8 cellular contexts compared by ENCODE assay signal in the genomic region with DNA sequence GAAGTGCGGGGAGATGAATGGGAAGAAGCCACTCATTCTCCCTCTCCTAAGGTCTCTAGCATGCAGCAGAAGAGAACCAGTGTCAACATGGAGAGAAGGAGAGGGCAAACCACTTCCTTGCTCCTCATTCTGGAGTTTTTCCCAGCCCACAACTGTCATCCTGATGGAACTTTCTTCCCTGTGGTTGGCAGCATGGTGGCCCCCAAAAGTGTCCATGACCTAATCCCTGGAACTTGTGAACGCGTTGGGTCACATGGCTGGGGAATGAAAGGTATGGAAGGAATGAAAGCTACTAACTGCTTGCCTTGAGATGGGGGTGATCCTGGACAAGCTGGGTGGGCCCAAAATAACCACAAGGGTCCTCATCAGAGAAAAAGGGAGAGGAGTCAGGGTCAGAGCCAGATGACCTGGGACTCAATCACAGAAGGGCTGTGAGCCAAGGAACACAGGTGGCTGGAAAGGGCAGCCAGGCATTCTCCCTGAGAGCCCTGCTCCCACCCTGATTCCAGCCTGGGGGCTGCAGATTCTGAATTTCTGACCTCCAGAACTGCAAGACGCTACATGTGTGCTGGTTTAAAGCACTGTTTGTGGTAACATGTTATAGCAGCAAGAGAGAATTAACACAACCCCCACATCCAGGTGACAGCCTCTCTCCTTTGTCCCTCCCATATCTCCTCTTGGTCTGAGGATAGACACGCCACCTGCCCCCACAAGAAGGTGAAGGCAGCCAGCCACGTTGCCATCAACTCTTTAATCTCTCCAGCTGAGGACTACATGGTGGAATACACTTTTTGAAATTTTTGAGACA.
DNase-seq lines count a peak whose midpoint lies in the region; ATAC-seq and TF ChIP-seq lines count a peak whose summit lies in the region.

No MANE protein-coding gene starts in this region.

- peaks cover 0 to 7% (median 0%) of the 10 kb centered on the region in 11 experiments; a peak in 2 of 22 replicates for H3K9me3 ChIP-seq in BLaER1 treated with 17β-estradiol and CSF1 and Interleukin-3, amounts not matched to agents 10 nM and 100 nM (replicated peaks in 1 of 11)
- H3K9me3 ChIP-seq in MM.1S (replicated peaks; ENCODE audit: insufficient read depth, low read length) (no peaks in the 10 kb centered on the region), duodenal mucosa (ENCODE audit: control insufficient read depth in 1 of 2, low read length in 2 of 2) (no peaks in the 10 kb centered on the region)

- peak overlapping the region; percentile 79 to 97 (median 91) for H3K4me2 ChIP-seq in BLaER1 treated with 17β-estradiol and CSF1 and Interleukin-3, amounts not matched to agents 10 nM and 100 nM
- peak overlapping the region; percentile 96 for H3K4me2 ChIP-seq in MM.1S (ENCODE audit: low read depth, low read length)

- peaks cover 11% of the 10 kb centered on the region for H3K36me3 Mint-ChIP-seq in neural crest cell (ENCODE audit: low read depth)

- H3K9ac ChIP-seq in BLaER1 treated with 17β-estradiol and CSF1 and Interleukin-3, amounts not matched to agents 10 nM and 100 nM = peak overlapping the region; percentile 42 to 85 (median 72); a peak in 21 of 22 replicates
- H3K9ac ChIP-seq in MM.1S (ENCODE audit: low read length) (peak overlapping the region; percentile 94), duodenal mucosa (ENCODE audit: low read depth in 1 of 2, low read length in 2 of 2) (peak overlapping the region; percentile 63 to 69)

- H3K27me3 ChIP-seq in BLaER1 treated with 17β-estradiol and CSF1 and Interleukin-3, amounts not matched to agents 10 nM and 100 nM = no peaks in the 10 kb centered on the region
- H3K27me3 ChIP-seq in MM.1S (replicated peaks; ENCODE audit: insufficient read depth, low read length) (no peaks in the 10 kb centered on the region), duodenal mucosa (ENCODE audit: control insufficient read depth in 1 of 2, insufficient read depth in 2 of 2, low read length in 2 of 2) (no peaks in the 10 kb centered on the region)

- TF ChIP-seq CTCF in MM.1S (IDR thresholded peaks at IDR 0.05; ENCODE audit: low read length) (no peak), neural crest cell (conservative IDR thresholded peaks at IDR 0.05) (no peak)

- H3K9me2 ChIP-seq in MM.1S (replicated peaks; ENCODE audit: insufficient read depth, low read length) = no peaks in the 10 kb centered on the region

- H3K4me3 Mint-ChIP-seq in neural crest cell = no peak overlapping the region

- H3K36me3 ChIP-seq in BLaER1 treated with 17β-estradiol and CSF1 and Interleukin-3, amounts not matched to agents 10 nM and 100 nM = peaks cover 8 to 51% (median 34%) of the 10 kb centered on the region in 11 experiments; a peak in 21 of 22 replicates
- H3K36me3 ChIP-seq in MM.1S (replicated peaks; ENCODE audit: insufficient read depth, low read length) (no peaks in the 10 kb centered on the region), duodenal mucosa (ENCODE audit: control insufficient read depth in 1 of 2, insufficient read depth in 2 of 2, low read length in 2 of 2) (peaks cover 0 to 4% of the 10 kb centered on the region in 2 donors)

- H3K4me1 Mint-ChIP-seq in neural crest cell = peaks cover 9% of the 10 kb centered on the region

- H3K4me3 ChIP-seq in BLaER1 treated with 17β-estradiol and CSF1 and Interleukin-3, amounts not matched to agents 10 nM and 100 nM = peak overlapping the region in 7 of 10 experiments; percentile 38 to 54 (median 45); a peak in 15 of 20 replicates
- H3K4me3 ChIP-seq in MM.1S (ENCODE audit: low read length) (peak overlapping the region; percentile 58), duodenal mucosa (ENCODE audit: low read depth in 1 of 2, low read length in 2 of 2) (peak overlapping the region; percentile 58 to 62)

- no peak overlapping the region for H2AFZ ChIP-seq in MM.1S (ENCODE audit: low read length)

- H3F3A ChIP-seq in MM.1S (ENCODE audit: insufficient read depth, low read length) = peaks cover 27% of the 10 kb centered on the region

- ATAC-seq in HG03354 (IDR thresholded peaks at IDR 0.05; ENCODE audit: poor library complexity, severe bottlenecking, unreplicated experiment) = no peak

- peaks cover 0 to 21% (median 7%) of the 10 kb centered on the region in 11 experiments; a peak in 8 of 22 replicates for H4K20me1 ChIP-seq in BLaER1 treated with 17β-estradiol and CSF1 and Interleukin-3, amounts not matched to agents 10 nM and 100 nM
- no peaks in the 10 kb centered on the region for H4K20me1 ChIP-seq in MM.1S (ENCODE audit: insufficient read depth, low read length)

- H3K4me1 ChIP-seq in BLaER1 treated with 17β-estradiol and CSF1 and Interleukin-3, amounts not matched to agents 10 nM and 100 nM = peaks cover 40 to 83% (median 67%) of the 10 kb centered on the region in 10 experiments
- H3K4me1 ChIP-seq in MM.1S (ENCODE audit: low read length) (peaks cover 38% of the 10 kb centered on the region), duodenal mucosa (ENCODE audit: control insufficient read depth in 1 of 2, insufficient read depth in 2 of 2, low read length in 2 of 2) (peaks cover 37 to 45% of the 10 kb centered on the region in 2 donors)

- H3K27ac Mint-ChIP-seq in neural crest cell (ENCODE audit: unreplicated experiment) = peak overlapping the region; percentile 62

- no peaks in the 10 kb centered on the region for H3K27me3 Mint-ChIP-seq in neural crest cell (ENCODE audit: low read depth)

- peaks cover 55% of the 10 kb centered on the region for H3K79me2 ChIP-seq in MM.1S (ENCODE audit: low read length)

- H3K9me3 Mint-ChIP-seq in neural crest cell = no peaks in the 10 kb centered on the region

- DNase-seq in MM.1S (peak; percentile 59), neural crest cell (ENCODE audit: low read depth, low spot score) (no peak), HuH-7 (ENCODE audit: low spot score) (no peak), SKM-1 (lab: John Stamatoyannopoulos, UW; ENCODE audit: unreplicated experiment) (no peak), NCI-H2107 (lab: John Stamatoyannopoulos, UW) (no peak)

- peak overlapping the region; percentile 51 to 97 (median 78) for H3K27ac ChIP-seq in BLaER1 treated with 17β-estradiol and CSF1 and Interleukin-3, amounts not matched to agents 10 nM and 100 nM
- H3K27ac ChIP-seq in MM.1S (ENCODE audit: low read length) = peak overlapping the region; percentile 100
- H3K27ac ChIP-seq in duodenal mucosa (ENCODE audit: low read depth, low read length) = peak overlapping the region; percentile 63
